Comparison of ENCODE assay signal across 11 cellular contexts in the genomic region with DNA sequence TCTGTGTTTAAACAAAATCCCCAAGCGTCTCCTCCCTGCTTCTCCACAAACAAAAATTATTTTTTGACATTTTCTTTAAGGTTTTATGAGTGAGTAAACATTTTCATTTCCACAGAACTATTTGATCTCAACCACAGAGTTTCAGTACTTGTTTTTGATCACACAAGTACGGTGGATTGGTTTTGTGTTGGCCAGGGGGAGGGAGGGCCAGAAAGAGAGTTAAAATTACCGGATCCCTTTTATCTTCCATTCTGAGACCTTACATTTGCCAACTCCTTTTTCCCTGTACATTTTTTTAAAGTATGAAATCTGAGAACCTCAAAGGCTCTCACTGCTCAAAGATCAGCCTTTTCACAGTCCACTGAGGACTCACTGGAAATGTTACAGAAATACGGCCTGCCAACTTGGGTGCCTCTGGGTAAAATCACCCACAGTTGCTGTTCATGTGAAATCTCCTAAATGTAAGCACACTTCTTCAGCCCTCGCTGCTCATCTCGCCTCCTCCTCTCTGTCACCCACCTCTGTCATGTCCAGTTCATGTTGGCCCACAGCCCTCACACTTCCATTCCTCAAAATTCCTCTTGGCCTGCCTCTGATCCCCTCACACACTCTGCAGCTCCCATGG. TPM values are rescaled to one million over a fixed set of nuclear protein-coding genes. Genes with fewer than 3 reads are reported as not detected.
DNase-seq lines count a peak whose midpoint lies in the region; ATAC-seq and TF ChIP-seq lines count a peak whose summit lies in the region.
"Had no signal": no experiment of that assay in that cellular context is flagged by ENCODE, and none has a peak within 500 bp of the region (broad histone marks: within the 10 kb centered on the region; RNA-seq: fewer than 3 reads in every experiment).

No MANE protein-coding gene starts in this region.

- no peak for TF ChIP-seq CTCF in epithelial cell of proximal tubule (conservative IDR thresholded peaks at IDR 0.05; ENCODE audit: low read depth, low read length)

- DNase-seq in stimulated activated CD4-positive, alpha-beta T cell treated with anti-CD3 and anti-CD28 coated beads, Interleukin-15, amount 100 ng/mL, for 24 hours: peak; percentile 19
- DNase-seq in stimulated activated CD4-positive, alpha-beta T cell treated with anti-CD3 and anti-CD28 coated beads, Interleukin-4, amount 100 ng/mL, for 4 hours: no peak
- DNase-seq in epithelial cell of proximal tubule (ENCODE audit: low read depth) (no peak), NCI-H2029 treated with DMSO at 0.1 percent for 48 hours (lab: John Stamatoyannopoulos, UW) (no peak), GM03348 (ENCODE audit: low spot score) (no peak), NCI-H345 (lab: John Stamatoyannopoulos, UW) (no peak)
- DNase-seq: activated T-cell treated with anti-CD3 and anti-CD28 coated beads, Interleukin-2, amount 50 U/mL, for 4 hours; colonic mucosa; NCI-H2081 had no signal

- peak overlapping the region; percentile 81 for H3K4me3 ChIP-seq in epithelial cell of proximal tubule (ENCODE audit: low read depth, low read length)
- H3K4me3 ChIP-seq: colonic mucosa had no signal

- ATAC-seq in HG03354 (IDR thresholded peaks at IDR 0.05; ENCODE audit: poor library complexity, severe bottlenecking, unreplicated experiment) (peak; percentile 57), GM19455 (IDR thresholded peaks at IDR 0.05; ENCODE audit: unreplicated experiment) (no peak)

RNA-seq across cellular contexts. Expression of gene HOMER2, which starts 1.7 kb away (rescaled TPM):
- total RNA-seq in epithelial cell of proximal tubule: 41.4 and 48.8 TPM in 2 replicates

RNA-seq across cellular contexts. Expression of gene RAMAC, which starts 35.2 kb away (rescaled TPM):
- total RNA-seq in epithelial cell of proximal tubule: 35.8 and 40.5 TPM in 2 replicates
